ENCODE assay signal across 7 cellular contexts in the genomic region with DNA sequence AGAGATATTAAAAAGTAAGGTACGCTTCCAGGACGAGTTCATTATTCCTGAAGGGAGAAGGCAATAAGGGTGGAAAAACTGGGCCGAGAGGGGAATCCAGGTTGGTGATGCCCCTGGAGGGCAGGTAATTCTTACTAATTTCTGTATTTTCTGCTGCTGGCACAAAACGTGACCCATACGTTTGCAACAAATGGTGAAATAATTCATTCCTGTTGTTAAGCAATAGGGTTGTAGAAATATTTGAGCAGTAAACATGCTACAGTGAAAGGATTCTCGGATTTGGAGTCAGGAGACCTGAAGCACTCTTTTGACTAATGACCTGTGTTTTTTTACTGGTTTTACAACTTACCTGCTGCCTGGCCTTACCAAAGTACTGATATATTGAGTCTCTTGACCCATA. TPM values are rescaled to one million over a fixed set of nuclear protein-coding genes. Genes with fewer than 3 reads are reported as not detected.
DNase-seq lines count a peak whose midpoint lies in the region; ATAC-seq and TF ChIP-seq lines count a peak whose summit lies in the region.

No MANE protein-coding gene starts in this region.

- peak overlapping the region; percentile 67 for H3K27ac ChIP-seq in HUES64 (ENCODE audit: low read depth, low read length)
- H3K27ac ChIP-seq in stomach, result peak overlapping the region; percentile 70 to 95 (median 91)

- H3K9me3 ChIP-seq in HUES64 (ENCODE audit: insufficient read depth, low read depth, low read length) (no peaks in the 10 kb centered on the region), stomach (no peaks in the 10 kb centered on the region)

- no peak for DNase-seq in activated naive CD8-positive, alpha-beta T cell treated with anti-CD3 and anti-CD28 coated beads, Interleukin-2, amount 10 ng/mL, durations not matched to agents 7 days and 5 days
- DNase-seq in iris pigment epithelial cell (ENCODE audit: low read depth) (peak; percentile 49), stomach (no peak), AG08396 (ENCODE audit: low spot score) (no peak)
- no peak for DNase-seq in stimulated activated naive CD4-positive, alpha-beta T cell (lab: John Stamatoyannopoulos, UW)

- no peaks in the 10 kb centered on the region for H3K27me3 Mint-ChIP-seq in activated naive CD8-positive, alpha-beta T cell treated with anti-CD3 and anti-CD28 coated beads, Interleukin-2, amount 10 ng/mL, durations not matched to agents 7 days and 5 days

- no peak for TF ChIP-seq CTCF in stomach (IDR thresholded peaks at IDR 0.05)

- H3K36me3 ChIP-seq in HUES64 (ENCODE audit: insufficient read depth, low read length) (peaks cover 37% of the 10 kb centered on the region), stomach (peaks cover 26 to 41% (median 40%) of the 10 kb centered on the region in 4 donors)

- intact Hi-C loops in stomach (cut with DNase I; ENCODE audit: low total_unique reads), result no loop called here

- H3K36me3 Mint-ChIP-seq in activated naive CD8-positive, alpha-beta T cell treated with anti-CD3 and anti-CD28 coated beads, Interleukin-2, amount 10 ng/mL, durations not matched to agents 7 days and 5 days, result peaks cover 7% of the 10 kb centered on the region

- H3K4me1 Mint-ChIP-seq in activated naive CD8-positive, alpha-beta T cell treated with anti-CD3 and anti-CD28 coated beads, Interleukin-2, amount 10 ng/mL, durations not matched to agents 7 days and 5 days, result peaks cover 30% of the 10 kb centered on the region

- POLR2A ChIA-PET in activated naive CD8-positive, alpha-beta T cell treated with anti-CD3 and anti-CD28 coated beads, Interleukin-2, amount 10 ng/mL, durations not matched to agents 7 days and 5 days (lab: Charles Lee), result interaction anchor here (0.7 to 2.8 kb wide), 4 partner anchors 36 to 291 kb away, joined by 3 to 26 read pairs (median 10); partner anchors contain the start of genes CCDC90B, DDIAS and PCF11

- peaks cover 10% of the 10 kb centered on the region; the same call in 1 of the 2 replicates for H3K27me3 ChIP-seq in HUES64 (ENCODE audit: insufficient read depth, low read length)
- no peaks in the 10 kb centered on the region for H3K27me3 ChIP-seq in stomach

- no peak for ATAC-seq in activated naive CD8-positive, alpha-beta T cell treated with anti-CD3 and anti-CD28 coated beads, Interleukin-2, amount 10 ng/mL, durations not matched to agents 7 days and 5 days (ENCODE audit: low read depth)
- no peak for ATAC-seq in GM21528 (IDR thresholded peaks at IDR 0.05; ENCODE audit: low FRiP score, unreplicated experiment)

- no peaks in the 10 kb centered on the region for H3K9me3 Mint-ChIP-seq in activated naive CD8-positive, alpha-beta T cell treated with anti-CD3 and anti-CD28 coated beads, Interleukin-2, amount 10 ng/mL, durations not matched to agents 7 days and 5 days

- H3K4me3 Mint-ChIP-seq in activated naive CD8-positive, alpha-beta T cell treated with anti-CD3 and anti-CD28 coated beads, Interleukin-2, amount 10 ng/mL, durations not matched to agents 7 days and 5 days, result peak overlapping the region; percentile 94

- TF ChIP-seq EP300 in stomach (IDR thresholded peaks at IDR 0.05), result no peak

- WGBS in HUES64, result 19% methylated on average over 6 of the region's 6 CpGs
- WGBS in stomach, 5 donors, result 4 to 7% (median 6%) methylated on average over 6 of the region's 6 CpGs

- peaks cover 14% of the 10 kb centered on the region for H3K4me1 ChIP-seq in HUES64 (ENCODE audit: insufficient read depth, low read length)
- H3K4me1 ChIP-seq in stomach, result peaks cover 27 to 52% (median 40%) of the 10 kb centered on the region in 4 donors

- H3K4me3 ChIP-seq in HUES64 (ENCODE audit: low read length) (peak overlapping the region; percentile 72), stomach (peak overlapping the region; percentile 66 to 85 (median 75))

- peak overlapping the region; percentile 78 for H3K9ac ChIP-seq in HUES64 (ENCODE audit: low read depth, low read length)

- no peak for TF ChIP-seq POLR2A in stomach (IDR thresholded peaks at IDR 0.05)

- H3K27ac Mint-ChIP-seq in activated naive CD8-positive, alpha-beta T cell treated with anti-CD3 and anti-CD28 coated beads, Interleukin-2, amount 10 ng/mL, durations not matched to agents 7 days and 5 days, result peak overlapping the region; percentile 94

RNA-seq across cellular contexts. Expression of gene ANKRD42, which starts 0.7 kb away (rescaled TPM):
- 3.4 TPM for polyA plus RNA-seq in HUES64 (2013, experiment 1 of 2)
- polyA plus RNA-seq in HUES64 (2013, experiment 2 of 2), result 2.8 TPM
- 1 to 10 TPM; 6.2 to 7.4 TPM for total RNA-seq in activated naive CD8-positive, alpha-beta T cell treated with anti-CD3 and anti-CD28 coated beads, Interleukin-2, amount 10 ng/mL, durations not matched to agents 7 days and 5 days
- 10 to 100 TPM in 2 of 5 donors, 1 to 10 TPM in 2, under 1 TPM in 1; 0.87 to 21.0 (median 5.4) TPM for total RNA-seq in stomach
- polyA plus RNA-seq in stomach, result 1 to 10 TPM; 4.5 to 6.1 (median 4.5) TPM

RNA-seq across cellular contexts. Expression of gene PCF11, which starts 35.9 kb away (rescaled TPM):
- polyA plus RNA-seq in HUES64 (2013, experiment 1 of 2), result 31.5 TPM
- polyA plus RNA-seq in HUES64 (2013, experiment 2 of 2), result 30.2 TPM
- total RNA-seq in activated naive CD8-positive, alpha-beta T cell treated with anti-CD3 and anti-CD28 coated beads, Interleukin-2, amount 10 ng/mL, durations not matched to agents 7 days and 5 days, result 100 to 1,000 TPM; 107 to 109 TPM
- 10 to 100 TPM; 58.0 to 87.2 (median 75.9) TPM for total RNA-seq in stomach
- 10 to 100 TPM; 10.1 to 25.4 (median 12.8) TPM for polyA plus RNA-seq in stomach
